ENCODE assay signal across 1 cellular context in the genomic region with DNA sequence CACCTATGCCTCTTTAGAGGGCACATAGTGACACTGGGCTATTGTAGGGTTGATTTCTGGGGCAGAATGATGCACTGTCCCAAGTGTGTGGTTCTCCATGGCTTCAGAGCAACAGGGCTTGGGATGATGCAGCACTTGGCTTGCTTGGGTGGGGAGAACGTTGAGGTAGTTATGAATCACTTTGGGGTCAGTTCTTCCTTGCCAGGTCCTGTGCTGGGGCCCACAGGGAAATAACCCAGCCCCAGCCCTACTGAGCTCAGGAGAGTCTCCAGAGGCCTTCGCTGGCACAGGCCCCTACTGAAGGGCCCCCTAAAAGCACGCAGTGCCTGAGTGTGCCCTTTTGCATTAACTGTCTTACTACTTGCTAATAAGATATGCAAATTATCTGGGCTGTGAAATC.
A peak's percentile ranks its signal among the peaks of the same experiment; 100 is the strongest.
TF ChIP-seq lines count a peak whose summit lies in the region.

No MANE protein-coding gene starts in this region.

TF ChIP-seq in IMR-90, 13 proteins besides CTCF, POLR2A, EP300 and RAD21 (continued from another document):
- TF ChIP-seq USF2 (IDR thresholded peaks at IDR 0.05; ENCODE audit: low read depth, low read length) (no peak), FOS (IDR thresholded peaks at IDR 0.05; ENCODE audit: low read depth, low read length) (no peak), NFE2L2 (IDR thresholded peaks at IDR 0.05; ENCODE audit: low read depth, low read length) (peak; percentile 65), RFX5 (IDR thresholded peaks at IDR 0.05; ENCODE audit: low read depth, low read length) (no peak), RCOR1 (IDR thresholded peaks at IDR 0.05; ENCODE audit: insufficient replicate concordance, low read length) (no peak)
